ENCODE assay signal across 8 cellular contexts in genomic region chr9:104748359-104749031, GRCh38. TPM values are rescaled to one million over a fixed set of nuclear protein-coding genes. Genes with fewer than 3 reads are reported as not detected.
DNase-seq lines count a peak whose midpoint lies in the region; ATAC-seq, FAIRE-seq and TF ChIP-seq lines count a peak whose summit lies in the region.

No MANE protein-coding gene starts in this region.

- H3K4me3 ChIP-seq in keratinocyte (ENCODE audit: control insufficient read depth in 2 of 3, extremely low read depth in 1 of 3, insufficient read depth in 2 of 3, low read depth in 1 of 3, low read length in 3 of 3), result peak overlapping the region; percentile 80 to 91 (median 90)
- peak overlapping the region; percentile 83 to 93 for H3K4me3 ChIP-seq in stomach smooth muscle (ENCODE audit: low read length in 2 of 2)

- H3K27ac ChIP-seq in keratinocyte (ENCODE audit: control insufficient read depth, insufficient read depth, low read length) (peak overlapping the region; percentile 87), stomach smooth muscle (ENCODE audit: low read length) (peak overlapping the region; percentile 42)

- H3K79me2 ChIP-seq in keratinocyte (ENCODE audit: control insufficient read depth, insufficient read depth, low read length), result peaks cover 9% of the 10 kb centered on the region

- H3K27me3 Mint-ChIP-seq in brain, result peaks cover 12% of the 10 kb centered on the region

- H3K9me3 ChIP-seq in keratinocyte (ENCODE audit: control insufficient read depth, low read depth, low read length), result no peaks in the 10 kb centered on the region
- no peaks in the 10 kb centered on the region for H3K9me3 ChIP-seq in stomach smooth muscle (ENCODE audit: control insufficient read depth in 2 of 2, low read length in 2 of 2)

- no peaks in the 10 kb centered on the region for H3K9me1 ChIP-seq in keratinocyte (ENCODE audit: control insufficient read depth, extremely low read depth, insufficient read depth, low read length)

- FAIRE-seq in keratinocyte (lab: Jason Lieb, UNC), result no peak

- H3K4me1 Mint-ChIP-seq in brain, result peaks cover 28% of the 10 kb centered on the region

- peak overlapping the region; percentile 82 for H3K4me2 ChIP-seq in keratinocyte (ENCODE audit: control insufficient read depth, extremely low read depth, insufficient read depth, low read depth, low read length)

- peak overlapping the region; percentile 80 for H2AFZ ChIP-seq in keratinocyte (ENCODE audit: control insufficient read depth, low read length)

- peak overlapping the region; percentile 86 to 98 (median 92) for H3K27ac Mint-ChIP-seq in brain

- peaks cover 21% of the 10 kb centered on the region for H3K36me3 Mint-ChIP-seq in brain

- H3K27me3 ChIP-seq in keratinocyte (ENCODE audit: control insufficient read depth, extremely low read depth, insufficient read depth, low read length), result no peaks in the 10 kb centered on the region
- no peaks in the 10 kb centered on the region for H3K27me3 ChIP-seq in stomach smooth muscle (ENCODE audit: control insufficient read depth in 1 of 2, insufficient read depth in 2 of 2, low read length in 2 of 2)

- H3K4me1 ChIP-seq in keratinocyte (ENCODE audit: control insufficient read depth, extremely low read depth, insufficient read depth, low read length) (peaks cover 7% of the 10 kb centered on the region), stomach smooth muscle (ENCODE audit: control insufficient read depth, insufficient read depth, low read length) (no peaks in the 10 kb centered on the region)

- dilution Hi-C loops in keratinocyte (cut with MboI; ENCODE audit: extremely low pct_ligation_motif_present, low sequenced_read_pairs), result no loop called here

- H3K36me3 ChIP-seq in keratinocyte (ENCODE audit: control insufficient read depth in 2 of 2, extremely low read depth in 1 of 2, insufficient read depth in 2 of 2, low read length in 2 of 2) (no peaks in the 10 kb centered on the region), stomach smooth muscle (ENCODE audit: control insufficient read depth in 2 of 2, insufficient read depth in 2 of 2, low read length in 2 of 2) (no peaks in the 10 kb centered on the region)

- H3K9ac ChIP-seq in keratinocyte (ENCODE audit: control insufficient read depth, extremely low read depth, insufficient read depth, low read length) (peak overlapping the region; percentile 92), stomach smooth muscle (ENCODE audit: low read length in 2 of 2) (peak overlapping the region; percentile 68 to 80)

- no peaks in the 10 kb centered on the region for H4K20me1 ChIP-seq in keratinocyte (ENCODE audit: control insufficient read depth, extremely low read depth, insufficient read depth, low read length)

- H3K9me3 Mint-ChIP-seq in brain, result no peaks in the 10 kb centered on the region

- H3K4me3 Mint-ChIP-seq in brain, result peak overlapping the region; percentile 91 to 99 (median 94)

- DNase-seq in AG08396 (ENCODE audit: low spot score) (peak; percentile 43), M059J (ENCODE audit: low read depth) (peak; percentile 30), keratinocyte (ENCODE audit: low read depth, low spot score) (no peak)
- no peak for DNase-seq in stimulated activated naive CD4-positive, alpha-beta T cell treated with Interleukin-2 at 50 U/mL for 16 hours (lab: John Stamatoyannopoulos, UW)

- peak; percentile 5 for ATAC-seq in GM19438 (IDR thresholded peaks at IDR 0.05; ENCODE audit: low read depth, unreplicated experiment)
- no peak for ATAC-seq in GM21786 (IDR thresholded peaks at IDR 0.05; ENCODE audit: unreplicated experiment)

- TF ChIP-seq CTCF in brain (conservative IDR thresholded peaks at IDR 0.05) (no peak), keratinocyte (optimal IDR thresholded peaks at IDR 0.05 in 1 of 3, IDR thresholded peaks at IDR 0.05 in 1 of 3, conservative IDR thresholded peaks at IDR 0.05 in 1 of 3; ENCODE audit: extremely low read depth in 1 of 3, insufficient read depth in 2 of 3, low read length in 3 of 3) (no peak)

RNA-seq across cellular contexts. Expression of gene NIPSNAP3A, which starts 1.0 kb away (rescaled TPM):
- 62.1 and 85.4 TPM in 2 replicates for total RNA-seq in M059J (2014; rRNA removed; shearing (Covaris generic))
- polyA plus RNA-seq in brain (ENCODE audit: insufficient read depth, low read depth, low replicate concordance) (38.6 TPM), keratinocyte (32.9 to 48.0 TPM (median 47.5 TPM) in 3 replicates)
- 5.9 TPM for polyA plus RNA-seq in keratinocyte (2011; ENCODE audit: low read depth)
- polyA plus RNA-seq in keratinocyte (2011; cell fraction: cytosol; rRNA removed), result 26.6 and 44.2 TPM in 2 replicates
- polyA plus RNA-seq in keratinocyte (2011; cell fraction: nucleus; rRNA removed), result 31.7 and 40.4 TPM in 2 replicates
- polyA plus RNA-seq in keratinocyte (2012; ENCODE audit: low replicate concordance), result 13.5 and 24.9 TPM in 2 replicates
- 2.9 to 16.2 TPM (median 9.3 TPM) in 3 replicates for polyA minus RNA-seq in keratinocyte
- polyA minus RNA-seq in keratinocyte (2011; cell fraction: cytosol; rRNA and poly(A)+ RNA removed), result 29.5 TPM
- polyA minus RNA-seq in keratinocyte (2011; cell fraction: nucleus; rRNA and poly(A)+ RNA removed), result 9.9 and 11.6 TPM in 2 replicates

RNA-seq across cellular contexts. Expression of gene NIPSNAP3B, which starts 15.4 kb away (rescaled TPM):
- 0.79 and 1.0 TPM in 2 replicates for total RNA-seq in M059J (2014; rRNA removed; shearing (Covaris generic))
- polyA plus RNA-seq in brain (ENCODE audit: insufficient read depth, low read depth, low replicate concordance) (1.5 TPM), keratinocyte (0.06 to 0.39 TPM (median 0.30 TPM) in 3 replicates)
- polyA plus RNA-seq in keratinocyte (2011; ENCODE audit: low read depth), result not detected
- 0.08 and 0.11 TPM in 2 replicates for polyA plus RNA-seq in keratinocyte (2011; cell fraction: cytosol; rRNA removed)
- 0.99 and 1.1 TPM in 2 replicates for polyA plus RNA-seq in keratinocyte (2011; cell fraction: nucleus; rRNA removed)
- polyA plus RNA-seq in keratinocyte (2012; ENCODE audit: low replicate concordance), result 0.21 TPM in 1 of 2 replicates, not detected in the other
- polyA minus RNA-seq in keratinocyte, result not detected in 3 replicates
- polyA minus RNA-seq in keratinocyte (2011; cell fraction: cytosol; rRNA and poly(A)+ RNA removed), result not detected
- not detected in 2 replicates for polyA minus RNA-seq in keratinocyte (2011; cell fraction: nucleus; rRNA and poly(A)+ RNA removed)

RNA-seq across cellular contexts. Expression of gene OR13D1, which starts 54.2 kb away (rescaled TPM):
- total RNA-seq in M059J (2014; rRNA removed; shearing (Covaris generic)), result not detected in 2 replicates
- polyA plus RNA-seq in brain (ENCODE audit: insufficient read depth, low read depth, low replicate concordance) (not detected), keratinocyte (not detected in 3 replicates)
- not detected for polyA plus RNA-seq in keratinocyte (2011; ENCODE audit: low read depth)
- polyA plus RNA-seq in keratinocyte (2011; cell fraction: cytosol; rRNA removed), result not detected in 2 replicates
- polyA plus RNA-seq in keratinocyte (2011; cell fraction: nucleus; rRNA removed), result not detected in 2 replicates
- not detected in 2 replicates for polyA plus RNA-seq in keratinocyte (2012; ENCODE audit: low replicate concordance)
- not detected in 3 replicates for polyA minus RNA-seq in keratinocyte
- not detected for polyA minus RNA-seq in keratinocyte (2011; cell fraction: cytosol; rRNA and poly(A)+ RNA removed)
- polyA minus RNA-seq in keratinocyte (2011; cell fraction: nucleus; rRNA and poly(A)+ RNA removed), result not detected in 2 replicates

Comparison
In these comparisons a context has a peak if more than half of its experiments do, and no peak if none do; other contexts are left out.
1. DNase-seq: peak in AG08396 (single experiment) and M059J (single experiment); none in keratinocyte (single experiment) and stimulated activated naive CD4-positive, alpha-beta T cell treated with Interleukin-2 at 50 U/mL for 16 hours (single experiment).